Comparison of ENCODE assay signal across 15 cellular contexts in the genomic region with DNA sequence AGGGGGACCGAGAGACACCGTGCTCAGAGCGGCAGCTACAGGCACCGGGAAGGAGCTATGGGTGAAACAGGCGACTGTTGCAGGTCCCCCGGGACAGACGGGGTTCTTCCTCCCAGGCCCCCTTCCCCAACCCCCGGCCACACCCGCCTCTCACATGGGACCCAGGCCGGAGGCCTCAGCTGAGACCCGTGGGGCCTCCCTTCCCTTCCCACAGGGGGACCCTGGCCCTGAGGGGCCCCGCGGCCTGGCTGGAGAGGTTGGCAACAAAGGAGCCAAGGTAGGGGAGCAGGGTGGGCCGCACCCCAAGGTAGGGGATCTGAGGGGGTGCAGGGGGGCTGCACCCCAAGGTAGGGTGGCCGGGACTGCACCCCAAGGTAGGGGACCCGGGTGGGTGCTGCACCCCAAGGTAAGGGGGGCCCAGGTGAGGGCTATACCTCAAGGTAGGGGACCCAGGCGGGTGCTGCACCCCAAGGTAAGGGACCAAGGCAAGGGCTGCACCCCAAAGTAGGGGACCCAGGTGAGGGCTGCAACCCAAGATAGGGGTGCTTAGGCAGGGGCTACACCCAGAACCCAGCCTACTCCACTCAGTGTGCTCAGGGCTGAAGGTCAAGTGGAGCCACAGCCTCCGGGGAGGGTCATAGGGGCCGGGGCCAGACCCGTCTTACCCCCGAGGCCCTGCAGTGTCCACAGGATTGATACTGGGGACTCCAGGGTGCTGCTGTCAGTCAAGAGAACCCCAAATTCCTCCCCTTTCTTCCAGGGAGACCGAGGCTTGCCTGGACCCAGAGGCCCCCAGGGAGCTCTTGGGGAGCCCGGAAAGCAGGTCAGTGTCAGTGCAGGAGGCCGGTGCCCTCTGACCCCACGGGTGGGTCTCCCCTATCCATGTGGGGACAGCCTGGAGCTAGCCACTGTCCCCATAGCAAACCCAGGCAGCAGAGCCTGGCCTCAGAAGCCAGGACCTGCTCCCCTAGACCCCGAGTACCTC. TPM values are rescaled to one million over a fixed set of nuclear protein-coding genes. Genes with fewer than 3 reads are reported as not detected.
DNase-seq lines count a peak whose midpoint lies in the region; ATAC-seq and FAIRE-seq lines count a peak whose summit lies in the region.
"Had no signal": no experiment of that assay in that cellular context is flagged by ENCODE, and none has a peak within 500 bp of the region (broad histone marks: within the 10 kb centered on the region; RNA-seq: fewer than 3 reads in every experiment).

No MANE protein-coding gene starts in this region.

- peaks cover 5% of the 10 kb centered on the region for H3K79me1 ChIP-seq in neuronal stem cell (ENCODE audit: low read depth, low read length)

- H3K4me3 ChIP-seq in neuronal stem cell (ENCODE audit: low read length in 2 of 2) = no peak overlapping the region

- H3K4me2 ChIP-seq in neuronal stem cell (ENCODE audit: insufficient read depth, low read length, poor library complexity, severe bottlenecking) = no peak overlapping the region

- WGBS in neuronal stem cell (ENCODE audit: extremely low coverage in 2 of 2, insufficient read length in 2 of 2, insufficient replicate concordance in 1 of 2), 2 donors = no CpG with 5 or more reads among the region's 26 CpGs

- H3K18ac ChIP-seq in neuronal stem cell (ENCODE audit: low read length) = peak overlapping the region; percentile 17

- peak in 1 of 2 donors; percentile 7 for DNase-seq in stimulated activated naive CD8-positive, alpha-beta T cell treated with anti-CD3 and anti-CD28 coated beads, Interleukin-15, amount 100 ng/mL, for 72 hours
- DNase-seq in stimulated activated naive CD8-positive, alpha-beta T cell treated with anti-CD3 and anti-CD28 coated beads, Interleukin-15, Interleukin-2, amounts not matched to agents 100 U/mL and 50 U/mL, for 24 hours = no peak
- DNase-seq in epidermal melanocyte (ENCODE audit: insufficient read length, low spot score) (peak; percentile 11), neuronal stem cell (ENCODE audit: low spot score) (no peak), DMS 273 treated with DMSO at 0.1 percent for 48 hours (lab: John Stamatoyannopoulos, UW) (no peak), frontal cortex (ENCODE audit: low spot score in 2 of 2) (no peak), COLO668 (lab: John Stamatoyannopoulos, UW; ENCODE audit: unreplicated experiment) (no peak)
- DNase-seq: mammary epithelial cell, NCI-H524 treated with DMSO at 0.1 percent for 48 hours, T1000 had no signal

- H3K9me3 ChIP-seq in neuronal stem cell (replicated peaks in 1 of 2; ENCODE audit: control insufficient read depth in 2 of 2, insufficient read depth in 1 of 2, low read depth in 1 of 2, low read length in 2 of 2) = no peaks in the 10 kb centered on the region

- no peak for FAIRE-seq in frontal cortex (lab: Jason Lieb, UNC)
- FAIRE-seq: endometrium, GM18507, RCC 7860 had no signal

- H3K4me1 Mint-ChIP-seq in stimulated activated naive CD8-positive, alpha-beta T cell treated with anti-CD3 and anti-CD28 coated beads, Interleukin-15, amount 100 ng/mL, for 72 hours = no peaks in the 10 kb centered on the region
- H3K4me1 Mint-ChIP-seq: brain had no signal

- ATAC-seq in stimulated activated naive CD8-positive, alpha-beta T cell treated with anti-CD3 and anti-CD28 coated beads, Interleukin-15, amount 100 ng/mL, for 72 hours = peak; percentile 45
- no peak for ATAC-seq in stimulated activated naive CD8-positive, alpha-beta T cell treated with anti-CD3 and anti-CD28 coated beads, Interleukin-15, Interleukin-2, amounts not matched to agents 100 U/mL and 50 U/mL, for 24 hours
- ATAC-seq in HG02571 (IDR thresholded peaks at IDR 0.05; ENCODE audit: unreplicated experiment) = no peak

- H2BK120ac ChIP-seq in neuronal stem cell (ENCODE audit: low read depth, low read length) = peak overlapping the region; percentile 31

- H3K4me1 ChIP-seq in neuronal stem cell (ENCODE audit: control insufficient read depth in 2 of 2, insufficient read depth in 1 of 2, low read depth in 1 of 2, low read length in 2 of 2) = no peaks in the 10 kb centered on the region

- H3K9ac ChIP-seq in neuronal stem cell (ENCODE audit: low read depth, low read length, poor library complexity) = peak overlapping the region; percentile 60

- no peak overlapping the region for H4K91ac ChIP-seq in neuronal stem cell (ENCODE audit: low read depth, low read length, poor library complexity)

- H3K27me3 ChIP-seq in neuronal stem cell (ENCODE audit: control insufficient read depth in 3 of 3, insufficient read depth in 3 of 3, low read depth in 1 of 3, low read length in 3 of 3) = no peaks in the 10 kb centered on the region

- H3K9me3 Mint-ChIP-seq in stimulated activated naive CD8-positive, alpha-beta T cell treated with anti-CD3 and anti-CD28 coated beads, Interleukin-15, amount 100 ng/mL, for 72 hours = peaks cover 0 to 10% of the 10 kb centered on the region in 2 donors

- peak overlapping the region; percentile 6 for H2BK15ac ChIP-seq in neuronal stem cell (ENCODE audit: low read length)

- peak overlapping the region in 1 of 2 donors; percentile 27 for H3K27ac Mint-ChIP-seq in stimulated activated naive CD8-positive, alpha-beta T cell treated with anti-CD3 and anti-CD28 coated beads, Interleukin-15, amount 100 ng/mL, for 72 hours
- H3K27ac Mint-ChIP-seq: brain had no signal

- H2AK5ac ChIP-seq in neuronal stem cell (ENCODE audit: low read depth, low read length) = peak overlapping the region; percentile 70

- no peak overlapping the region for H3K23ac ChIP-seq in neuronal stem cell (ENCODE audit: low read depth, low read length, poor library complexity)

- H4K8ac ChIP-seq in neuronal stem cell (ENCODE audit: low read depth, low read length) = no peak overlapping the region

- H3K4ac ChIP-seq in neuronal stem cell (ENCODE audit: low read length) = no peak overlapping the region

- no peak overlapping the region for H2BK12ac ChIP-seq in neuronal stem cell (ENCODE audit: low read length)

- H3K14ac ChIP-seq in neuronal stem cell (ENCODE audit: low read length) = peak overlapping the region; percentile 89

- H3K27me3 Mint-ChIP-seq in stimulated activated naive CD8-positive, alpha-beta T cell treated with anti-CD3 and anti-CD28 coated beads, Interleukin-15, amount 100 ng/mL, for 72 hours = no peaks in the 10 kb centered on the region

- no peaks in the 10 kb centered on the region for H3K36me3 ChIP-seq in neuronal stem cell (replicated peaks in 1 of 2; ENCODE audit: control insufficient read depth in 2 of 2, insufficient read depth in 2 of 2, low read length in 2 of 2)

- H3K4me3 Mint-ChIP-seq in stimulated activated naive CD8-positive, alpha-beta T cell treated with anti-CD3 and anti-CD28 coated beads, Interleukin-15, amount 100 ng/mL, for 72 hours = no peak overlapping the region
- H3K4me3 Mint-ChIP-seq: brain had no signal

- H2AFZ ChIP-seq in neuronal stem cell (ENCODE audit: low read length) = no peak overlapping the region

- no peak overlapping the region for H3K27ac ChIP-seq in neuronal stem cell (replicated peaks; ENCODE audit: low read length)

- H2BK5ac ChIP-seq in neuronal stem cell (ENCODE audit: low read length) = no peak overlapping the region

RNA-seq across cellular contexts. Expression of a gene that starts 22.7 kb away (rescaled TPM):
- 19.3 TPM for polyA plus RNA-seq in neuronal stem cell (2013, experiment 1 of 2)
- 19.1 TPM for polyA plus RNA-seq in neuronal stem cell (2013, experiment 2 of 2)
- 15.5 TPM for total RNA-seq in frontal cortex

RNA-seq across cellular contexts. Expression of a gene that starts 34.8 kb away (rescaled TPM):
- 2.1 TPM for polyA plus RNA-seq in neuronal stem cell (2013, experiment 1 of 2)
- polyA plus RNA-seq in neuronal stem cell (2013, experiment 2 of 2) = 2.0 TPM
- 0.41 TPM for total RNA-seq in frontal cortex
- polyA plus RNA-seq: mammary epithelial cell had no signal
